Comparison of ENCODE assay signal across 9 cellular contexts in genomic region chr17:74176546-74177001, GRCh38. TPM values are rescaled to one million over a fixed set of nuclear protein-coding genes. Genes with fewer than 3 reads are reported as not detected.
A peak's percentile ranks its signal among the peaks of the same experiment; 100 is the strongest.
DNase-seq lines count a peak whose midpoint lies in the region; ATAC-seq and TF ChIP-seq lines count a peak whose summit lies in the region.
"Had no signal": no experiment of that assay in that cellular context is flagged by ENCODE, and none has a peak within 500 bp of the region (broad histone marks: within the 10 kb centered on the region; RNA-seq: fewer than 3 reads in every experiment).

No MANE protein-coding gene starts in this region.

- intact Hi-C loops in heart left ventricle (cut with DNase I): loop anchor here in 9 of 10 donors (2.0 to 10.0 kb wide), 7 partner anchors 519 to 922 kb away; partner anchors contain the start of gene SDK2 (in 1 of the 9)
- intact Hi-C loops in psoas muscle (cut with DNase I): loop anchor here (2.0 to 10.0 kb wide), 2 partner anchors 522 to 748 kb away; no protein-coding TSS in a partner anchor

- H3K4me1 Mint-ChIP-seq in activated naive CD8-positive, alpha-beta T cell treated with anti-CD3 and anti-CD28 coated beads for 36 hours: no peaks in the 10 kb centered on the region

- H3K27me3 ChIP-seq in heart left ventricle (peaks cover 0 to 68% (median 15%) of the 10 kb centered on the region in 9 donors), psoas muscle (ENCODE audit: insufficient read depth in 3 of 3, low read length in 2 of 3) (peaks cover 0 to 21% (median 6%) of the 10 kb centered on the region in 3 donors)

- no peaks in the 10 kb centered on the region for H3K36me3 Mint-ChIP-seq in activated naive CD8-positive, alpha-beta T cell treated with anti-CD3 and anti-CD28 coated beads for 36 hours

- H3K9me3 Mint-ChIP-seq in activated naive CD8-positive, alpha-beta T cell treated with anti-CD3 and anti-CD28 coated beads for 36 hours: no peaks in the 10 kb centered on the region
- H3K9me3 Mint-ChIP-seq: stimulated activated naive CD8-positive, alpha-beta T cell treated with anti-CD3 and anti-CD28 coated beads, Interleukin-15, Interleukin-2, amounts not matched to agents 100 ng/mL and 50 ng/mL, for 24 hours had no signal

- no peak overlapping the region for H3K27ac ChIP-seq in heart left ventricle
- H3K27ac ChIP-seq in psoas muscle: no peak overlapping the region

- H3K27me3 Mint-ChIP-seq in activated naive CD8-positive, alpha-beta T cell treated with anti-CD3 and anti-CD28 coated beads for 36 hours: peaks cover 30% of the 10 kb centered on the region

- TF ChIP-seq POLR2A in heart left ventricle (IDR thresholded peaks at IDR 0.05): no peak

- no peak overlapping the region for H3K27ac Mint-ChIP-seq in activated naive CD8-positive, alpha-beta T cell treated with anti-CD3 and anti-CD28 coated beads for 36 hours
- H3K27ac Mint-ChIP-seq: stimulated activated naive CD8-positive, alpha-beta T cell treated with anti-CD3 and anti-CD28 coated beads, Interleukin-15, Interleukin-2, amounts not matched to agents 100 ng/mL and 50 ng/mL, for 24 hours had no signal

- WGBS in heart left ventricle, 4 donors: 41 to 45% (median 44%) methylated on average over 10 of the region's 10 CpGs
- WGBS in psoas muscle, 3 donors: 42 to 47% (median 44%) methylated on average over 10 of the region's 10 CpGs

- H3K4me3 ChIP-seq in LNCaP clone FGC (ENCODE audit: low read depth, low read length): no peak overlapping the region
- no peak overlapping the region for H3K4me3 ChIP-seq in heart left ventricle
- no peak overlapping the region for H3K4me3 ChIP-seq in psoas muscle

- no peaks in the 10 kb centered on the region for H3K4me1 ChIP-seq in heart left ventricle
- no peaks in the 10 kb centered on the region for H3K4me1 ChIP-seq in psoas muscle

- no peak overlapping the region for H3K4me3 Mint-ChIP-seq in activated naive CD8-positive, alpha-beta T cell treated with anti-CD3 and anti-CD28 coated beads for 36 hours
- H3K4me3 Mint-ChIP-seq: stimulated activated naive CD8-positive, alpha-beta T cell treated with anti-CD3 and anti-CD28 coated beads, Interleukin-15, Interleukin-2, amounts not matched to agents 100 ng/mL and 50 ng/mL, for 24 hours had no signal

- DNase-seq in EH (ENCODE audit: low read depth) (peak; percentile 61), LNCaP clone FGC (ENCODE audit: low read depth) (no peak), RPMI7951 (ENCODE audit: low read depth) (peak; percentile 50), heart left ventricle (peak in 4 of 5 donors; percentile 28 to 51 (median 42)), psoas muscle (peak in 1 of 2 donors; percentile 61)
- DNase-seq in activated naive CD8-positive, alpha-beta T cell treated with anti-CD3 and anti-CD28 coated beads for 36 hours: peak; percentile 37

- H3K36me3 ChIP-seq in heart left ventricle (no peaks in the 10 kb centered on the region), psoas muscle (ENCODE audit: insufficient read depth in 1 of 2, low read depth in 1 of 2) (no peaks in the 10 kb centered on the region)

- no peaks in the 10 kb centered on the region for H3K9me3 ChIP-seq in heart left ventricle
- no peaks in the 10 kb centered on the region for H3K9me3 ChIP-seq in psoas muscle

- ATAC-seq in heart left ventricle (peak; percentile 72 to 94 (median 82)), psoas muscle (peak; percentile 64 to 81 (median 80)), GM21447 (IDR thresholded peaks at IDR 0.05; ENCODE audit: unreplicated experiment) (no peak), HG02884 (IDR thresholded peaks at IDR 0.05; ENCODE audit: unreplicated experiment) (no peak)

- TF ChIP-seq CTCF in LNCaP clone FGC (IDR thresholded peaks at IDR 0.05; ENCODE audit: control insufficient read depth, extremely low read depth, insufficient read depth): peak; percentile 94
- TF ChIP-seq CTCF in heart left ventricle (IDR thresholded peaks at IDR 0.05): peak; percentile 66 to 89 (median 76)
- TF ChIP-seq CTCF in psoas muscle (IDR thresholded peaks at IDR 0.05): peak; percentile 75

RNA-seq across cellular contexts. Expression of gene RPL38, which starts 26.9 kb away (rescaled TPM):
- total RNA-seq in RPMI7951 (2014; rRNA removed; shearing (Covaris generic)): 642 and 1,240 TPM in 2 replicates
- total RNA-seq in activated naive CD8-positive, alpha-beta T cell treated with anti-CD3 and anti-CD28 coated beads for 36 hours: 1,000 to 10,000 TPM; 1,601 to 1,608 TPM
- total RNA-seq in heart left ventricle (100 to 1,000 TPM; 244 to 836 (median 739) TPM), psoas muscle (1,000 to 10,000 TPM; 1,032 to 1,360 (median 1,076) TPM)
- polyA plus RNA-seq in heart left ventricle (1,000 to 10,000 TPM in 1 of 2 donors, 100 to 1,000 TPM in 1; 903 to 1,830 TPM), psoas muscle (1,000 to 10,000 TPM; 1,779 to 1,956 (median 1,791) TPM)

RNA-seq across cellular contexts. Expression of gene TTYH2, which starts 36.8 kb away (rescaled TPM):
- total RNA-seq in RPMI7951 (2014; rRNA removed; shearing (Covaris generic)): 0.96 and 2.4 TPM in 2 replicates
- total RNA-seq in activated naive CD8-positive, alpha-beta T cell treated with anti-CD3 and anti-CD28 coated beads for 36 hours: 1 to 10 TPM; 5.6 to 6.5 TPM
- 10 to 100 TPM; 17.3 to 34.6 (median 24.6) TPM for total RNA-seq in heart left ventricle
- 10 to 100 TPM; 10.3 to 14.5 TPM for polyA plus RNA-seq in heart left ventricle
- 10 to 100 TPM in 1 of 4 donors, 1 to 10 TPM in 3; 5.1 to 16.4 (median 7.7) TPM for total RNA-seq in psoas muscle
- polyA plus RNA-seq in psoas muscle: 1 to 10 TPM in 2 of 3 donors, under 1 TPM in 1; 0.89 to 5.1 (median 2.9) TPM

Comparison
In these comparisons a context has a peak if more than half of its experiments do, and no peak if none do; other contexts are left out.
1. ATAC-seq: peak in heart left ventricle (4 of 4) and psoas muscle (4 of 4); none in GM21447 (single experiment) and HG02884 (single experiment).
2. Peak in every context shown above with its lines, with median percentiles within 50 percentile points of each other: CTCF ChIP-seq.